ENCODE assay signal across 8 cellular contexts in genomic region chr1:223712856-223713494, GRCh38. TPM values are rescaled to one million over a fixed set of nuclear protein-coding genes. Genes with fewer than 3 reads are reported as not detected.
DNase-seq lines count a peak whose midpoint lies in the region; ATAC-seq and TF ChIP-seq lines count a peak whose summit lies in the region.

No MANE protein-coding gene starts in this region.

- H3K27me3 ChIP-seq in esophagus (ENCODE audit: control insufficient read depth in 1 of 2, insufficient read depth in 2 of 2, low read length in 2 of 2) (no peaks in the 10 kb centered on the region), uterus (no peaks in the 10 kb centered on the region)

- no peaks in the 10 kb centered on the region for H3K36me3 Mint-ChIP-seq in natural killer cell treated with Interleukin-12 subunit alpha and Interleukin-12 subunit beta and Interleukin-15 and Interleukin-18, amount 100 ng/mL, for 72 hours

- peak overlapping the region; percentile 78 to 93 for H3K4me3 ChIP-seq in esophagus (ENCODE audit: low read depth in 1 of 2, low read length in 2 of 2)
- peak overlapping the region; percentile 62 to 76 for H3K4me3 ChIP-seq in uterus

- peak; percentile 79 for DNase-seq in activated CD8-positive, alpha-beta memory T cell treated with anti-CD3 and anti-CD28 coated beads for 24 hours
- peak; percentile 89 for DNase-seq in natural killer cell treated with Interleukin-12 subunit alpha and Interleukin-12 subunit beta and Interleukin-15 and Interleukin-18, amount 100 ng/mL, for 72 hours (ENCODE audit: low spot score)
- DNase-seq in uterus (peak; percentile 36 to 46), islet precursor cell (no peak)

- peak overlapping the region; percentile 74 for H3K4me3 Mint-ChIP-seq in natural killer cell treated with Interleukin-12 subunit alpha and Interleukin-12 subunit beta and Interleukin-15 and Interleukin-18, amount 100 ng/mL, for 72 hours

- peaks cover 48 to 50% of the 10 kb centered on the region in 2 donors for H3K4me1 Mint-ChIP-seq in natural killer cell treated with Interleukin-12 subunit alpha and Interleukin-12 subunit beta and Interleukin-15 and Interleukin-18, amount 100 ng/mL, for 72 hours (ENCODE audit: low read depth in 2 of 2)

- TF ChIP-seq POLR2A in uterus (IDR thresholded peaks at IDR 0.05), result no peak

- WGBS in esophagus, 2 donors, result 2% methylated on average over 37 to 40 of the region's 40 CpGs

- intact Hi-C loops in uterus (cut with DNase I; ENCODE audit: low total_unique reads), result loop anchor here (5.0 kb wide), 1 partner anchor 34 kb away; no protein-coding TSS in a partner anchor

- ATAC-seq in GM19467 (IDR thresholded peaks at IDR 0.05; ENCODE audit: unreplicated experiment) (peak; percentile 34), HG03558 (IDR thresholded peaks at IDR 0.05; ENCODE audit: extremely low read depth, unreplicated experiment) (peak; percentile 3)
- ATAC-seq in natural killer cell treated with Interleukin-12 subunit alpha and Interleukin-12 subunit beta and Interleukin-15 and Interleukin-18, amount 100 ng/mL, for 72 hours, result peak; percentile 72 to 85

- peak overlapping the region; percentile 87 for H3K27ac ChIP-seq in C4-2B
- H3K27ac ChIP-seq in esophagus (ENCODE audit: low read depth in 2 of 2, low read length in 1 of 2), result peak overlapping the region; percentile 92 to 98
- H3K27ac ChIP-seq in uterus, result peak overlapping the region; percentile 94 to 96

- H3K9me3 Mint-ChIP-seq in natural killer cell treated with Interleukin-12 subunit alpha and Interleukin-12 subunit beta and Interleukin-15 and Interleukin-18, amount 100 ng/mL, for 72 hours, result no peaks in the 10 kb centered on the region

- H3K27me3 Mint-ChIP-seq in natural killer cell treated with Interleukin-12 subunit alpha and Interleukin-12 subunit beta and Interleukin-15 and Interleukin-18, amount 100 ng/mL, for 72 hours, result no peaks in the 10 kb centered on the region

- H3K9me3 ChIP-seq in esophagus (ENCODE audit: control insufficient read depth in 2 of 2, insufficient read depth in 1 of 2, low read depth in 1 of 2, low read length in 1 of 2) (no peaks in the 10 kb centered on the region), uterus (no peaks in the 10 kb centered on the region)

- H3K4me1 ChIP-seq in esophagus (ENCODE audit: control insufficient read depth in 2 of 2, insufficient read depth in 2 of 2, low read length in 1 of 2), result peaks cover 4 to 15% of the 10 kb centered on the region in 2 donors
- H3K4me1 ChIP-seq in uterus, result peaks cover 0 to 3% of the 10 kb centered on the region in 2 donors

- H3K27ac Mint-ChIP-seq in natural killer cell treated with Interleukin-12 subunit alpha and Interleukin-12 subunit beta and Interleukin-15 and Interleukin-18, amount 100 ng/mL, for 72 hours, result peak overlapping the region; percentile 56 to 87

- H3K36me3 ChIP-seq in esophagus (ENCODE audit: control insufficient read depth in 2 of 2, insufficient read depth in 2 of 2, low read length in 1 of 2), result peaks cover 0 to 10% of the 10 kb centered on the region in 2 donors
- no peaks in the 10 kb centered on the region for H3K36me3 ChIP-seq in uterus

- TF ChIP-seq CTCF in C4-2B (conservative IDR thresholded peaks at IDR 0.05), result no peak
- no peak for TF ChIP-seq CTCF in uterus (IDR thresholded peaks at IDR 0.05)

RNA-seq across cellular contexts. Expression of gene CAPN2, which starts 0.6 kb away (rescaled TPM):
- polyA plus RNA-seq in esophagus, result 100 to 1,000 TPM in 1 of 2 donors, 10 to 100 TPM in 1; 89.8 to 159 TPM
- total RNA-seq in natural killer cell treated with Interleukin-12 subunit alpha and Interleukin-12 subunit beta and Interleukin-15 and Interleukin-18, amount 100 ng/mL, for 72 hours, result 10 to 100 TPM; 29.2 to 39.1 TPM
- total RNA-seq in uterus, result 100 to 1,000 TPM in 3 of 4 donors, 10 to 100 TPM in 1; 96.5 to 170 (median 117) TPM

RNA-seq across cellular contexts. Expression of gene CAPN8, which starts 47.5 kb away (rescaled TPM):
- polyA plus RNA-seq in esophagus, result 1 to 10 TPM in 1 of 2 donors, under 1 TPM in 1; 0.56 to 1.5 TPM
- not detected for total RNA-seq in natural killer cell treated with Interleukin-12 subunit alpha and Interleukin-12 subunit beta and Interleukin-15 and Interleukin-18, amount 100 ng/mL, for 72 hours
- under 1 TPM in 2 of 4 donors, not detected in 2; 0.59 to 0.88 TPM for total RNA-seq in uterus

Comparison
In these comparisons a context has a peak if more than half of its experiments do, and no peak if none do; other contexts are left out.
1. ATAC-seq: peak in every context shown above with its lines; median percentile 78 in natural killer cell treated with Interleukin-12 subunit alpha and Interleukin-12 subunit beta and Interleukin-15 and Interleukin-18, amount 100 ng/mL, for 72 hours; 34 in GM19467; 3 in HG03558.